Comparison of ENCODE assay signal across 6 cellular contexts in genomic region chr19:7147119-7147675, GRCh38.
DNase-seq lines count a peak whose midpoint lies in the region; ATAC-seq, FAIRE-seq and TF ChIP-seq lines count a peak whose summit lies in the region.
"Not testable (repeated sequence)": the region's sequence is repeated elsewhere in the genome, so short reads cannot be mapped to it uniquely, and the experiment has no call there.

No MANE protein-coding gene starts in this region.

- ATAC-seq in activated CD8-positive, alpha-beta T cell treated with anti-CD3 and anti-CD28 coated beads for 36 hours; psoas muscle: not testable (repeated sequence)

- not testable (repeated sequence) for H2AFZ ChIP-seq in KMS-11 (ENCODE audit: low read depth)

- not testable (repeated sequence) for H3K4me1 Mint-ChIP-seq in activated CD8-positive, alpha-beta T cell treated with anti-CD3 and anti-CD28 coated beads for 36 hours (ENCODE audit: low read depth)

- not testable (repeated sequence) for H3K4me3 ChIP-seq in KMS-11 (IDR thresholded peaks at IDR 0.05; ENCODE audit: insufficient read depth, low read depth, low read length); kidney (ENCODE audit: low read length in 2 of 2); psoas muscle

- POLR2A ChIA-PET in activated CD8-positive, alpha-beta T cell treated with anti-CD3 and anti-CD28 coated beads for 36 hours (lab: Charles Lee): not testable (repeated sequence)

- intact Hi-C loops in activated CD8-positive, alpha-beta T cell treated with anti-CD3 and anti-CD28 coated beads for 36 hours (cut with micrococcal nuclease); kidney (cut with DNase I): not testable (repeated sequence)
- intact Hi-C loops in psoas muscle (cut with DNase I): loop anchor here (5.0 kb wide), 2 partner anchors 145 to 195 kb away; partner anchors contain the start of gene INSR (in 1 of the 2)

- not testable (repeated sequence) for H3K79me2 ChIP-seq in KMS-11 (ENCODE audit: insufficient read depth, low read depth)

- not testable (repeated sequence) for H3K9ac ChIP-seq in KMS-11; kidney (ENCODE audit: low read length in 2 of 2)

- peaks cover 60% of the 10 kb centered on the region for H3K4me1 ChIP-seq in KMS-11 (ENCODE audit: low read depth, poor library complexity, severe bottlenecking)
- H3K4me1 ChIP-seq in kidney (ENCODE audit: control insufficient read depth in 1 of 2, insufficient read depth in 1 of 2, low read depth in 1 of 2, low read length in 2 of 2): peaks cover 0 to 12% of the 10 kb centered on the region in 2 donors
- not testable (repeated sequence) for H3K4me1 ChIP-seq in psoas muscle

- 97 to 98% (median 97%) methylated on average over 10 of the region's 10 CpGs for WGBS in psoas muscle, 3 donors

- not testable (repeated sequence) for H3K27ac Mint-ChIP-seq in activated CD8-positive, alpha-beta T cell treated with anti-CD3 and anti-CD28 coated beads for 36 hours

- H3K27me3 ChIP-seq in KMS-11 (ENCODE audit: insufficient read depth, low read depth); psoas muscle (ENCODE audit: insufficient read depth in 3 of 3, low read length in 2 of 3): not testable (repeated sequence)

- H3K9me3 ChIP-seq in kidney (ENCODE audit: control insufficient read depth in 1 of 2, low read length in 2 of 2); psoas muscle: not testable (repeated sequence)

- not testable (repeated sequence) for H3K4me3 Mint-ChIP-seq in activated CD8-positive, alpha-beta T cell treated with anti-CD3 and anti-CD28 coated beads for 36 hours

- not testable (repeated sequence) for H3K36me3 ChIP-seq in KMS-11 (ENCODE audit: insufficient read depth)
- H3K36me3 ChIP-seq in kidney (ENCODE audit: control insufficient read depth in 1 of 2, insufficient read depth in 2 of 2, low read length in 2 of 2) (peaks cover 0 to 20% of the 10 kb centered on the region in 2 donors), psoas muscle (ENCODE audit: insufficient read depth in 1 of 2, low read depth in 1 of 2) (peaks cover 0 to 50% of the 10 kb centered on the region in 2 donors)

- DNase-seq in GM18507 (ENCODE audit: extremely low spot score, insufficient read length, low read depth); RCC 7860 (ENCODE audit: low spot score); kidney; psoas muscle: not testable (repeated sequence)
- peak; percentile 46 for DNase-seq in activated CD8-positive, alpha-beta T cell treated with anti-CD3 and anti-CD28 coated beads for 36 hours

- H3K36me3 Mint-ChIP-seq in activated CD8-positive, alpha-beta T cell treated with anti-CD3 and anti-CD28 coated beads for 36 hours (ENCODE audit: low read depth): not testable (repeated sequence)

- not testable (repeated sequence) for H4K20me1 ChIP-seq in KMS-11 (ENCODE audit: insufficient read depth)

- peak overlapping the region; percentile 63 for H3K4me2 ChIP-seq in KMS-11

- H3K27ac ChIP-seq in KMS-11 (peak overlapping the region; percentile 57), kidney (ENCODE audit: low read depth in 2 of 2, low read length in 2 of 2) (peak overlapping the region; percentile 80 to 84), psoas muscle (peak overlapping the region; percentile 78)

- CTCF ChIA-PET in activated CD8-positive, alpha-beta T cell treated with anti-CD3 and anti-CD28 coated beads for 36 hours (lab: Charles Lee): interaction anchor here (2.1 kb wide), 1 partner anchor 45 kb away, joined by 7 read pairs; no protein-coding TSS in a partner anchor

- H3K9me3 Mint-ChIP-seq in activated CD8-positive, alpha-beta T cell treated with anti-CD3 and anti-CD28 coated beads for 36 hours: not testable (repeated sequence)

- FAIRE-seq in GM18507 (lab: Jason Lieb, UNC) (peak; percentile 79), RCC 7860 (lab: Jason Lieb, UNC) (peak; percentile 52)
- not testable (repeated sequence) for FAIRE-seq in kidney (lab: Jason Lieb, UNC)

- not testable (repeated sequence) for TF ChIP-seq CTCF in KMS-11 (conservative IDR thresholded peaks at IDR 0.05; ENCODE audit: low read depth, low read length); activated CD8-positive, alpha-beta T cell treated with anti-CD3 and anti-CD28 coated beads for 36 hours (IDR thresholded peaks at IDR 0.05); kidney (IDR thresholded peaks at IDR 0.05; ENCODE audit: borderline replicate concordance, extremely low read depth, insufficient read depth); psoas muscle (IDR thresholded peaks at IDR 0.05)

- H3K27me3 Mint-ChIP-seq in activated CD8-positive, alpha-beta T cell treated with anti-CD3 and anti-CD28 coated beads for 36 hours: not testable (repeated sequence)
